ENCODE assay signal across 20 cellular contexts in the genomic region with DNA sequence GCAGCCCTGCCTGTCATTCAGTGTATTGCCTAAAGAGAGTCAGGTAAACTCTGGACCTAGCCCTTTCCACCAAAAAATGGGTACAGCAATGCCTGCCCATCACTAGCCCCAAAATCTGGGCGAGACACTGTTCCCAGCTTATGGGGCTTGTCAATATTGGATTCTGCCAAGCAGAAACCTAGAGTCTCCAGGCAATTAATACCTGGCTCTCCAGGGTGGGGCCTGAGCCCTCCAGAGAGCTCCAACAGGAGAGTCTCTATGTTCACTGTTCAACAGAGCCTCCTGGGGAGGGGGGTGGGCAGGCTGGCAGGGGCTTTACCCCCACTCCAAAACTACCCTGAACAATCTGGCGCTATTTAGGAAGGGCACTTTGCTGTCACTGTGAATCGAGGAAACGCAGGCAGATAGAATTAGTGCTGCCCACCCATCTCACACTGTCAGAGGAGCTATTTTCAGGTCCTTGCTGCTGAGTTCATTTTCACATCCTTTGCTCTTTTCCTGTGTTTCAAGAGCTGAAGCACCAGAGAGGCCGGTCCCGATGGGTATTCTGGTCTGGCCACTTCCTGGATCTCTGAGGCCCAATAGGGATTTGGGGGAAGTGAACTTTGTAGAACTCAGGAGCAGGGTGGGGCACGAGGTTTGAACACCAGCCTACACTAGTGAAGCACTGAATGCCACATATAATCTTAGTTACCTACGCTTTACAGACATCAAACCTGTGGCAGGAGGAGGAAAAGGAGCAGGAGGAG.
DNase-seq lines count a peak whose midpoint lies in the region; ATAC-seq, FAIRE-seq and TF ChIP-seq lines count a peak whose summit lies in the region.
"Had no signal": no experiment of that assay in that cellular context is flagged by ENCODE, and none has a peak within 500 bp of the region (broad histone marks: within the 10 kb centered on the region; RNA-seq: fewer than 3 reads in every experiment).

No MANE protein-coding gene starts in this region.

- no peaks in the 10 kb centered on the region for H3K27me3 ChIP-seq in layer of hippocampus (ENCODE audit: control insufficient read depth, insufficient read depth, low read length)

- CTCF ChIA-PET in GM10248 (lab: Yijun Ruan, JAX), result interaction anchor here (1.4 to 4.9 kb wide), 2 partner anchors 9 to 22 kb away, joined by 3 to 28 read pairs; no protein-coding TSS in a partner anchor

- POLR2A ChIA-PET in GM10248 (lab: Yijun Ruan, JAX), result no interaction called here

- FAIRE-seq in GM19239 (lab: Jason Lieb, UNC), result peak; percentile 89
- no peak for FAIRE-seq in H54 (lab: Jason Lieb, UNC)
- FAIRE-seq: H1, islet of Langerhans had no signal

- ATAC-seq in HG03432 (IDR thresholded peaks at IDR 0.05; ENCODE audit: unreplicated experiment), result peak; percentile 70
- ATAC-seq: heart left ventricle had no signal

- peak overlapping the region; percentile 30 for H3K27ac ChIP-seq in layer of hippocampus (ENCODE audit: low read depth, low read length)
- H3K27ac ChIP-seq: esophagus muscularis mucosa, heart left ventricle, thoracic aorta had no signal

- TF ChIP-seq CTCF in GM10248 (IDR thresholded peaks at IDR 0.05; ENCODE audit: control extremely low read depth, extremely low read depth, low read depth, missing control alignments), result no peak

- no peak for TF ChIP-seq POLR2A in H54 (IDR thresholded peaks at IDR 0.05; ENCODE audit: low read depth, low read length)

- DNase-seq in GM10248 (ENCODE audit: extremely low spot score) (peak; percentile 48), GM19239 (ENCODE audit: insufficient read length, low spot score) (peak; percentile 30), Kasumi-1 (lab: John Stamatoyannopoulos, UW) (no peak), OCI-M2 (lab: John Stamatoyannopoulos, UW; ENCODE audit: unreplicated experiment) (no peak), H54 (ENCODE audit: insufficient read length, low spot score) (no peak), NCI-H1436 treated with DMSO at 0.1 percent for 48 hours (lab: John Stamatoyannopoulos, UW) (no peak)
- DNase-seq: activated CD4-positive, alpha-beta T cell treated with anti-CD3 and anti-CD28 coated beads for 4 hours; activated T-cell treated with anti-CD3 and anti-CD28 coated beads, Interleukin-2, amount 50 U/mL, for 1 hour; heart left ventricle; NCI-H1930; NCI-H510A; SIG-M5; stimulated activated CD4-positive, alpha-beta T cell treated with anti-CD3 and anti-CD28 coated beads, Interleukin-2, amount 100 ng/mL, for 24 hours; T-helper 2 cell had no signal

Comparison
In these comparisons a context has a peak if more than half of its experiments do, and no peak if none do; other contexts are left out.
1. DNase-seq: peak in GM10248 (single experiment) and GM19239 (single experiment); none in Kasumi-1 (0 of 2), OCI-M2 (single experiment), H54 (single experiment) and NCI-H1436 treated with DMSO at 0.1 percent for 48 hours (single experiment).